9 cellular contexts compared by ENCODE assay signal in the genomic region with DNA sequence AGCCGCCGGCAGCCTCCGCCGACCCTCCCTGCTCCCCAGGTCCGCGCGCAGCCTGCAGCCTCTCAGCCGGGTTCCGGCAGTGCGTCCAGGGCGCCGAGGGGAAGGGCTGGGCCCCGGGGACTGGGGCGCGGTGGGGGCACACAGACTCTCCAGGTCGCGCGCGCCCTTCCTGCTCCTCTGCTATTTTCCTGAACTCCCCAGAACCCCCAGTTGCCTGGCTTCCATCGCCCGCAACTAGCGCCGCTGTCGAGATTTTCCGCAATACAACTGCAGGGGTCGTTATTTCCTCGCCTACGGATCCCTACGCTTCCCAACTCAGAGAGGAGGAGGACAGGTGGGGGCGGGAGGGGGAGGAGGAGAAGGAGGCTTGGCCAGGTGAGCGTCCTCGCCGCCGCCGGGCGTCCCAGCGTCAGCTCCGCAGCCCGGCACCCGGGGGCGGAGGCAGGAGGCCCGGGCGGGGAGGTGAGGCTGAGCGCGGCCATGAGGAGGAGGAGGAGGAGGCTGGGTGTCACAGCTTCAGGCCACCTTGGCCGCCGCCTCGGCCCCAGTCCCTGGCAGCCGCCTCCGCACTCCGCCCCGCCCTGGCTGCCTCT. TPM values are rescaled to one million over a fixed set of nuclear protein-coding genes. Genes with fewer than 3 reads are reported as not detected.
DNase-seq lines count a peak whose midpoint lies in the region; ATAC-seq and TF ChIP-seq lines count a peak whose summit lies in the region.
"Had no signal": no experiment of that assay in that cellular context is flagged by ENCODE, and none has a peak within 500 bp of the region (broad histone marks: within the 10 kb centered on the region; RNA-seq: fewer than 3 reads in every experiment).

A gene (minus strand): TSS at position 265 of the 593 bp plus-strand sequence.

- no peaks in the 10 kb centered on the region for H3K79me2 ChIP-seq in Karpas-422 (ENCODE audit: low read length)

- H4K20me1 ChIP-seq in Karpas-422 (ENCODE audit: insufficient read depth, low read depth, low read length) = no peaks in the 10 kb centered on the region

- no peak within 1 kb of the TSS for H3K4me2 ChIP-seq in Karpas-422 (ENCODE audit: low read depth, low read length, poor library complexity, severe bottlenecking)

- ATAC-seq in lower lobe of right lung (peak in 1 of 2 donors; percentile 26), HG02870 (IDR thresholded peaks at IDR 0.05; ENCODE audit: unreplicated experiment) (no peak)

- no peak within 1 kb of the TSS for H2AFZ ChIP-seq in Karpas-422 (ENCODE audit: low read length)

- DNase-seq in COR-L47 (lab: John Stamatoyannopoulos, UW) (peak; percentile 0), cerebellar cortex (ENCODE audit: low spot score) (peak; percentile 85), lower lobe of right lung (no peak), RPMI8226 (no peak), Karpas-422 (no peak)
- DNase-seq in activated effector memory CD4-positive, alpha-beta T cell treated with anti-CD3 and anti-CD28 coated beads, Interleukin-2, amount 50 U/mL, for 16 hours = no peak
- DNase-seq: KBM-7 had no signal

- H3K36me3 ChIP-seq in HUES6 (ENCODE audit: control insufficient read depth, insufficient read depth, low read length) (no peaks in the 10 kb centered on the region), lower lobe of right lung (no peaks in the 10 kb centered on the region), Karpas-422 (ENCODE audit: insufficient read depth, low read length) (no peaks in the 10 kb centered on the region)

- H3K9ac ChIP-seq in HUES6 (ENCODE audit: low read length) = peak within 1 kb of the TSS; percentile 11
- no peak within 1 kb of the TSS for H3K9ac ChIP-seq in Karpas-422 (ENCODE audit: low read length)

- intact Hi-C loops in lower lobe of right lung (cut with DNase I) = no loop called here

- TF ChIP-seq CTCF in lower lobe of right lung (IDR thresholded peaks at IDR 0.05) = no peak

- H3K27me3 ChIP-seq in HUES6 (ENCODE audit: control insufficient read depth, insufficient read depth, low read length) = peaks cover 84% of the 10 kb centered on the region
- H3K27me3 ChIP-seq in lower lobe of right lung (ENCODE audit: low read depth) = peaks cover 56% of the 10 kb centered on the region
- no peaks in the 10 kb centered on the region for H3K27me3 ChIP-seq in Karpas-422 (ENCODE audit: low read length)

- no peak within 1 kb of the TSS for H3K27ac ChIP-seq in HUES6 (ENCODE audit: low read depth, low read length)
- no peak within 1 kb of the TSS for H3K27ac ChIP-seq in lower lobe of right lung
- no peak within 1 kb of the TSS for H3K27ac ChIP-seq in Karpas-422 (ENCODE audit: low read length)

- H3K4me1 ChIP-seq in HUES6 (ENCODE audit: control insufficient read depth, insufficient read depth, low read length) (peaks cover 6% of the 10 kb centered on the region; the same call in 1 of the 2 replicates), lower lobe of right lung (peaks cover 4% of the 10 kb centered on the region), Karpas-422 (ENCODE audit: low read length) (no peaks in the 10 kb centered on the region)

- H3K9me2 ChIP-seq in Karpas-422 (replicated peaks; ENCODE audit: insufficient read depth, low read length) = no peaks in the 10 kb centered on the region

- no peaks in the 10 kb centered on the region for H3K9me3 ChIP-seq in HUES6 (ENCODE audit: control insufficient read depth, insufficient read depth, low read depth, low read length)
- H3K9me3 ChIP-seq in lower lobe of right lung = no peaks in the 10 kb centered on the region
- peaks cover 13% of the 10 kb centered on the region; the same call in 1 of the 2 replicates for H3K9me3 ChIP-seq in Karpas-422 (ENCODE audit: low read length)

- peak within 1 kb of the TSS; percentile 71 for H3K4me3 ChIP-seq in HUES6 (ENCODE audit: low read depth, low read length)
- H3K4me3 ChIP-seq in lower lobe of right lung = peak within 1 kb of the TSS; percentile 3
- H3K4me3 ChIP-seq in Karpas-422 (ENCODE audit: low read length) = no peak within 1 kb of the TSS

RNA-seq across cellular contexts. Expression of the gene that starts here (rescaled TPM):
- total RNA-seq in lower lobe of right lung = not detected
- total RNA-seq in Karpas-422 (2014; rRNA removed; shearing (Covaris generic); ENCODE audit: low replicate concordance) = not detected in 2 replicates

Comparison
In these comparisons a context has a peak if more than half of its experiments do, and no peak if none do; other contexts are left out.
1. DNase-seq: peak in COR-L47 (single experiment) and cerebellar cortex (single experiment); none in lower lobe of right lung (single experiment), activated effector memory CD4-positive, alpha-beta T cell treated with anti-CD3 and anti-CD28 coated beads, Interleukin-2, amount 50 U/mL, for 16 hours (single experiment), RPMI8226 (single experiment) and Karpas-422 (single experiment).